ENCODE assay signal across 21 cellular contexts in the genomic region with DNA sequence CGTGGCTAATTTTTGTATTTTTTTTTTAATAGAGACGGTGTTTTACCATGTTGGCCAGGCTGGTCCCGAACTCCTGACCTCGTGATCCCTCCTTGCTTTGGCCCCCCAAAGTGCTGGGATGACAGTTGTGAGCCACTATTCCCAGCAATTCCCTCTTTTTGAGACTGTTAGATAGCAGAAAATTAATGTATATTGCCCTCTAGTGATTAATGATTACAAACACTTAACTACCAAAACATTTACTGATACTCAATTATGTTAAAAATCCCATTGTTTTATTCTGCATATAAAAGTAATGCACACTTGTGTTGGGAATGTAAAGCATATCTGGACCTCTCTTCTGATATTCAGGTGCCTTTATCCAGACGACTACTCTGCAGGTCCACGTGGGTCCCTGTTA. TPM values are rescaled to one million over a fixed set of nuclear protein-coding genes. Genes with fewer than 3 reads are reported as not detected.
DNase-seq lines count a peak whose midpoint lies in the region; ATAC-seq and TF ChIP-seq lines count a peak whose summit lies in the region.
"Had no signal": no experiment of that assay in that cellular context is flagged by ENCODE, and none has a peak within 500 bp of the region (broad histone marks: within the 10 kb centered on the region; RNA-seq: fewer than 3 reads in every experiment).

No MANE protein-coding gene starts in this region.

- no peak for ATAC-seq in GM18505 (IDR thresholded peaks at IDR 0.05; ENCODE audit: unreplicated experiment)
- ATAC-seq: activated CD8-positive, alpha-beta T cell treated with anti-CD3 and anti-CD28 coated beads, Interleukin-2, amount 10 ng/mL, durations not matched to agents 7 days and 5 days; effector memory CD8-positive, alpha-beta T cell; stimulated activated naive B cell treated with anti-CD40 and anti-IgM and Interleukin-4, amounts not matched to agents 10 μg/mL and 1 μg/mL and 100 μg/mL, for 72 hours had no signal

- no peak overlapping the region for H3K27ac ChIP-seq in endodermal cell (ENCODE audit: low read depth, low read length)
- peak overlapping the region; percentile 11 to 46 for H3K27ac ChIP-seq in prostate gland
- H3K27ac ChIP-seq: lower lobe of right lung, sigmoid colon, tibial nerve had no signal

- H3K9me3 Mint-ChIP-seq in endodermal cell: peaks cover 4% of the 10 kb centered on the region

- TF ChIP-seq POLR2A in prostate gland (IDR thresholded peaks at IDR 0.05) (no peak), GM18505 (IDR thresholded peaks at IDR 0.05; ENCODE audit: borderline replicate concordance, extremely low read depth, insufficient read depth, insufficient read length) (no peak)

- no peaks in the 10 kb centered on the region for H3K9me3 ChIP-seq in endodermal cell (ENCODE audit: control insufficient read depth, low read length)
- H3K9me3 ChIP-seq in prostate gland: no peaks in the 10 kb centered on the region
- H3K9me3 ChIP-seq: lower lobe of right lung, sigmoid colon, tibial nerve had no signal

- no peak overlapping the region for H3K9ac ChIP-seq in endodermal cell (ENCODE audit: extremely low read depth, low read length, poor library complexity, severe bottlenecking)

- DNase-seq in NCI-H748 (lab: John Stamatoyannopoulos, UW; ENCODE audit: unreplicated experiment) (peak; percentile 9), NCI-H748 treated with DMSO at 0.1 percent for 48 hours (lab: John Stamatoyannopoulos, UW) (no peak), LNCaP clone FGC (ENCODE audit: low read depth) (no peak), endodermal cell (peak; percentile 3), prostate gland (ENCODE audit: low spot score) (no peak), dermis blood vessel endothelial cell (no peak), NCI-H2081 (lab: John Stamatoyannopoulos, UW) (no peak)
- DNase-seq: activated CD8-positive, alpha-beta T cell treated with anti-CD3 and anti-CD28 coated beads, Interleukin-2, amount 10 ng/mL, durations not matched to agents 7 days and 5 days; activated naive CD4-positive, alpha-beta T cell treated with Interleukin-2 at 50 U/mL for 16 hours; activated T-cell treated with anti-CD3 and anti-CD28 coated beads, Interleukin-2, amount 50 U/mL, for 24 hours; CD4-positive, alpha-beta memory T cell; effector memory CD8-positive, alpha-beta T cell; Karpas-422; lower lobe of right lung; NCI-H1417 treated with DMSO at 0.1 percent for 48 hours; sigmoid colon; stimulated activated naive B cell treated with anti-CD40 and anti-IgM and Interleukin-4, amounts not matched to agents 10 μg/mL and 1 μg/mL and 100 μg/mL, for 72 hours; T-helper 2 cell had no signal

- H3K36me3 Mint-ChIP-seq in endodermal cell (ENCODE audit: low read depth): no peaks in the 10 kb centered on the region
- H3K36me3 Mint-ChIP-seq: CD4-positive, alpha-beta memory T cell; stimulated activated naive B cell treated with anti-CD40 and anti-IgM and Interleukin-4, amounts not matched to agents 10 μg/mL and 1 μg/mL and 100 μg/mL, for 72 hours had no signal

- H3K27me3 ChIP-seq in endodermal cell (ENCODE audit: control insufficient read depth, insufficient read depth, low read length, poor library complexity, severe bottlenecking) (no peaks in the 10 kb centered on the region), prostate gland (replicated peaks; ENCODE audit: insufficient read depth) (no peaks in the 10 kb centered on the region)
- H3K27me3 ChIP-seq: sigmoid colon, tibial nerve had no signal

- H3K4me1 Mint-ChIP-seq in endodermal cell: no peaks in the 10 kb centered on the region
- H3K4me1 Mint-ChIP-seq: CD4-positive, alpha-beta memory T cell; central memory CD8-positive, alpha-beta T cell had no signal

- H3K36me3 ChIP-seq in endodermal cell (ENCODE audit: control insufficient read depth, insufficient read depth, low read length): no peaks in the 10 kb centered on the region
- H3K36me3 ChIP-seq in prostate gland: no peaks in the 10 kb centered on the region
- H3K36me3 ChIP-seq: lower lobe of right lung, sigmoid colon, tibial nerve had no signal

- H3K27ac Mint-ChIP-seq in endodermal cell: no peak overlapping the region
- H3K27ac Mint-ChIP-seq: activated CD8-positive, alpha-beta T cell treated with anti-CD3 and anti-CD28 coated beads, Interleukin-2, amount 10 ng/mL, durations not matched to agents 7 days and 5 days; activated T-cell treated with anti-CD3 and anti-CD28 coated beads, Interleukin-2, amount 50 U/mL, for 24 hours; CD4-positive, alpha-beta memory T cell; effector memory CD8-positive, alpha-beta T cell; stimulated activated naive B cell treated with anti-CD40 and anti-IgM and Interleukin-4, amounts not matched to agents 10 μg/mL and 1 μg/mL and 100 μg/mL, for 72 hours had no signal

- TF ChIP-seq CTCF in LNCaP clone FGC (IDR thresholded peaks at IDR 0.05; ENCODE audit: control insufficient read depth, extremely low read depth, insufficient read depth): peak; percentile 56
- peak; percentile 20 for TF ChIP-seq CTCF in endodermal cell (conservative IDR thresholded peaks at IDR 0.05)
- peak in 2 of 4 experiments; percentile 17 to 42 for TF ChIP-seq CTCF in prostate gland (IDR thresholded peaks at IDR 0.05)

- 89 to 92% methylated on average over 4 to 6 of the region's 6 CpGs for WGBS in endodermal cell (ENCODE audit: insufficient coverage in 1 of 2, insufficient read length in 1 of 2), 2 experiments
- 74% methylated on average over 6 of the region's 6 CpGs for WGBS in prostate gland

- peaks cover 2% of the 10 kb centered on the region for H3K27me3 Mint-ChIP-seq in endodermal cell (ENCODE audit: insufficient read depth)
- H3K27me3 Mint-ChIP-seq: activated T-cell treated with anti-CD3 and anti-CD28 coated beads, Interleukin-2, amount 50 U/mL, for 24 hours; central memory CD8-positive, alpha-beta T cell; effector memory CD8-positive, alpha-beta T cell; stimulated activated naive B cell treated with anti-CD40 and anti-IgM and Interleukin-4, amounts not matched to agents 10 μg/mL and 1 μg/mL and 100 μg/mL, for 72 hours had no signal

- H3K4me3 ChIP-seq in LNCaP clone FGC (ENCODE audit: low read depth, low read length) (no peak overlapping the region), endodermal cell (ENCODE audit: low read length) (no peak overlapping the region), prostate gland (no peak overlapping the region)
- H3K4me3 ChIP-seq: lower lobe of right lung, sigmoid colon, tibial nerve had no signal

- intact Hi-C loops in prostate gland (cut with DNase I): loop anchor here (10.0 kb wide), 1 partner anchor 883 kb away; no protein-coding TSS in a partner anchor

- H3K4me1 ChIP-seq in endodermal cell (ENCODE audit: control insufficient read depth, insufficient read depth, low read length) (no peaks in the 10 kb centered on the region), prostate gland (replicated peaks) (no peaks in the 10 kb centered on the region)
- H3K4me1 ChIP-seq: lower lobe of right lung, sigmoid colon, tibial nerve had no signal

- H3K4me3 Mint-ChIP-seq in endodermal cell: no peak overlapping the region
- H3K4me3 Mint-ChIP-seq: activated CD8-positive, alpha-beta T cell treated with anti-CD3 and anti-CD28 coated beads, Interleukin-2, amount 10 ng/mL, durations not matched to agents 7 days and 5 days; activated T-cell treated with anti-CD3 and anti-CD28 coated beads, Interleukin-2, amount 50 U/mL, for 24 hours; CD4-positive, alpha-beta memory T cell; central memory CD8-positive, alpha-beta T cell; effector memory CD8-positive, alpha-beta T cell; stimulated activated naive B cell treated with anti-CD40 and anti-IgM and Interleukin-4, amounts not matched to agents 10 μg/mL and 1 μg/mL and 100 μg/mL, for 72 hours had no signal

RNA-seq across cellular contexts. Expression of a gene that starts 41.2 kb away (rescaled TPM):
- total RNA-seq in endodermal cell: 10 to 100 TPM; 27.5 to 28.3 TPM
- polyA plus RNA-seq in endodermal cell (2013, experiment 1 of 2): 4.2 TPM
- 3.6 TPM for polyA plus RNA-seq in endodermal cell (2013, experiment 2 of 2)
- 10 to 100 TPM; 36.5 to 46.6 TPM for total RNA-seq in prostate gland
- under 0.01 TPM in 1 of 2 replicates, not detected in the other for total RNA-seq in dermis blood vessel endothelial cell
- total RNA-seq: activated CD8-positive, alpha-beta T cell treated with anti-CD3 and anti-CD28 coated beads, Interleukin-2, amount 10 ng/mL, durations not matched to agents 7 days and 5 days; CD4-positive, alpha-beta memory T cell had no signal
- polyA plus RNA-seq: CD4-positive, alpha-beta memory T cell had no signal

Comparison
In these comparisons a context has a peak if more than half of its experiments do, and no peak if none do; other contexts are left out.
1. DNase-seq: peak in NCI-H748 (single experiment) and endodermal cell (single experiment); none in NCI-H748 treated with DMSO at 0.1 percent for 48 hours (single experiment), LNCaP clone FGC (single experiment), prostate gland (single experiment), dermis blood vessel endothelial cell (single experiment) and NCI-H2081 (0 of 2).
2. RNA of a gene that starts 41.2 kb away (total RNA-seq): 36.5 to 46.6 TPM in prostate gland and 27.5 to 28.3 TPM in endodermal cell; under 0.01 TPM in dermis blood vessel endothelial cell; every median in the first group is over 10 times any median in the second.